10 cellular contexts compared by ENCODE assay signal in the genomic region with DNA sequence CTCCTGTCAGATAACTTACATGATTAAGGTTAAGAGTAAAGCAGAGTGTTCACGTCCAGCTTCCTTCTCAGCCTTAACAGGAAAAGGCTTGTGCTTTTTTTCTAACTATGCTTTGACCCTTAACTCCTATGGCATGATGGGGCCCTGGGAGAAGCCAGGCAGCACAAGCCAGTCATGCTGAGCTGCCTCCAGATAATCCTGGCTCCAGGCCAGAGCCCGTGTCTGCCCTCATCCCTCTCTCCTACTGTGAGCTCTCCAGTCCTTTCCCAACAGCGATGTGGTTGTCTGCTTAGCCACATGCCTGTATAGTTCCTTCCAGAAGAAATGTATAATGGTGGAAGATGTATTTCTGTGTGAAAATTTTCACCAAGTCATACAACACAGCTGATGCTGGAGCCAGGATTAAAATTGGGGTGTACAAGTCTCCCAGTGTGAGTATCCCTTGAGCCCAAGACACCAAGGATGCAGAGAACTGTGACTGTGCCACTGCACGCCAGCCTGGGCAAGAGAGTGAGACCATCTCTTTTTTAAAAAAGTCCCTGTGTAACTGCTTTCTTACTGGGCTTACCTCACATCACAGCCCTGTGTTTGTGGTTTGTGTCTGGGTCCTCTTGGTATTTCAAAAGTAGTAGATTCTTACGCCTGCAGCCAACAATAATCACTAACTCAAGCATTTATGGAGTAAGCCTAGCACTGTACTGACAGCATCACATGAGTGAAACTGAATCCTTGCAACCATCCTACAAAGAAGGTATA. TPM values are rescaled to one million over a fixed set of nuclear protein-coding genes. Genes with fewer than 3 reads are reported as not detected.
DNase-seq lines count a peak whose midpoint lies in the region; ATAC-seq and TF ChIP-seq lines count a peak whose summit lies in the region.
"Had no signal": no experiment of that assay in that cellular context is flagged by ENCODE, and none has a peak within 500 bp of the region (broad histone marks: within the 10 kb centered on the region; RNA-seq: fewer than 3 reads in every experiment).

No MANE protein-coding gene starts in this region.

- no peaks in the 10 kb centered on the region for H3K27me3 ChIP-seq in left ventricle myocardium inferior (ENCODE audit: low read depth)

- H3K27ac ChIP-seq in left ventricle myocardium inferior (replicated peaks) = peak overlapping the region; percentile 69

- H3K4me1 ChIP-seq in left ventricle myocardium inferior = peaks cover 50% of the 10 kb centered on the region

- H3K27me3 Mint-ChIP-seq in activated naive CD8-positive, alpha-beta T cell treated with anti-CD3 and anti-CD28 coated beads, Interleukin-2, amount 50 U/mL, for 24 hours = no peaks in the 10 kb centered on the region
- no peaks in the 10 kb centered on the region for H3K27me3 Mint-ChIP-seq in progenitor cell of endocrine pancreas

- no peaks in the 10 kb centered on the region for H3K9me3 ChIP-seq in left ventricle myocardium inferior (replicated peaks)

- no peak overlapping the region for H3K4me3 ChIP-seq in left ventricle myocardium inferior

- peak; percentile 53 for DNase-seq in NCI-H345 (lab: John Stamatoyannopoulos, UW)
- DNase-seq in NCI-H345 treated with DMSO at 0.1 percent for 48 hours (lab: John Stamatoyannopoulos, UW; ENCODE audit: unreplicated experiment) = no peak
- no peak for DNase-seq in activated naive CD8-positive, alpha-beta T cell treated with anti-CD3 and anti-CD28 coated beads, Interleukin-2, amount 50 U/mL, for 24 hours
- peak; percentile 76 for DNase-seq in left ventricle myocardium inferior
- DNase-seq in stimulated activated effector memory CD8-positive, alpha-beta T cell treated with anti-CD3 and anti-CD28 coated beads, Interleukin-12 subunit alpha, Interleukin-12 subunit beta, amount 100 ng/mL, for 72 hours (ENCODE audit: low spot score in 2 of 2) = no peak
- DNase-seq in Kasumi-1 (lab: John Stamatoyannopoulos, UW) = no peak
- DNase-seq in progenitor cell of endocrine pancreas (ENCODE audit: low spot score, unreplicated experiment) = no peak

- no peak overlapping the region for H3K4me3 Mint-ChIP-seq in activated naive CD8-positive, alpha-beta T cell treated with anti-CD3 and anti-CD28 coated beads, Interleukin-2, amount 50 U/mL, for 24 hours
- H3K4me3 Mint-ChIP-seq in stimulated activated effector memory CD8-positive, alpha-beta T cell treated with anti-CD3 and anti-CD28 coated beads, Interleukin-12 subunit alpha, Interleukin-12 subunit beta, amount 100 ng/mL, for 72 hours = no peak overlapping the region
- H3K4me3 Mint-ChIP-seq in progenitor cell of endocrine pancreas (ENCODE audit: low read depth) = no peak overlapping the region

- H3K9me3 Mint-ChIP-seq in activated naive CD8-positive, alpha-beta T cell treated with anti-CD3 and anti-CD28 coated beads, Interleukin-2, amount 50 U/mL, for 24 hours = no peaks in the 10 kb centered on the region
- no peaks in the 10 kb centered on the region for H3K9me3 Mint-ChIP-seq in stimulated activated effector memory CD8-positive, alpha-beta T cell treated with anti-CD3 and anti-CD28 coated beads, Interleukin-12 subunit alpha, Interleukin-12 subunit beta, amount 100 ng/mL, for 72 hours
- no peaks in the 10 kb centered on the region for H3K9me3 Mint-ChIP-seq in progenitor cell of endocrine pancreas (ENCODE audit: low read depth)
- H3K9me3 Mint-ChIP-seq: neural crest cell had no signal

- no peak for ATAC-seq in activated naive CD8-positive, alpha-beta T cell treated with anti-CD3 and anti-CD28 coated beads, Interleukin-2, amount 50 U/mL, for 24 hours
- ATAC-seq in stimulated activated effector memory CD8-positive, alpha-beta T cell treated with anti-CD3 and anti-CD28 coated beads, Interleukin-12 subunit alpha, Interleukin-12 subunit beta, amount 100 ng/mL, for 72 hours = no peak
- ATAC-seq in HG03442 (IDR thresholded peaks at IDR 0.05; ENCODE audit: unreplicated experiment) = no peak

- peak overlapping the region; percentile 49 for H3K27ac Mint-ChIP-seq in activated naive CD8-positive, alpha-beta T cell treated with anti-CD3 and anti-CD28 coated beads, Interleukin-2, amount 50 U/mL, for 24 hours
- H3K27ac Mint-ChIP-seq in stimulated activated effector memory CD8-positive, alpha-beta T cell treated with anti-CD3 and anti-CD28 coated beads, Interleukin-12 subunit alpha, Interleukin-12 subunit beta, amount 100 ng/mL, for 72 hours = peak overlapping the region; percentile 58
- no peak overlapping the region for H3K27ac Mint-ChIP-seq in progenitor cell of endocrine pancreas

- H3K36me3 Mint-ChIP-seq in activated naive CD8-positive, alpha-beta T cell treated with anti-CD3 and anti-CD28 coated beads, Interleukin-2, amount 50 U/mL, for 24 hours (ENCODE audit: low read depth) = peaks cover 64% of the 10 kb centered on the region
- H3K36me3 Mint-ChIP-seq in stimulated activated effector memory CD8-positive, alpha-beta T cell treated with anti-CD3 and anti-CD28 coated beads, Interleukin-12 subunit alpha, Interleukin-12 subunit beta, amount 100 ng/mL, for 72 hours = peaks cover 66% of the 10 kb centered on the region
- peaks cover 35% of the 10 kb centered on the region for H3K36me3 Mint-ChIP-seq in progenitor cell of endocrine pancreas (ENCODE audit: insufficient read depth)

- intact Hi-C loops in left ventricle myocardium inferior (cut with micrococcal nuclease) = no loop called here

- H3K36me3 ChIP-seq in left ventricle myocardium inferior = peaks cover 61% of the 10 kb centered on the region

- H3K4me1 Mint-ChIP-seq in activated naive CD8-positive, alpha-beta T cell treated with anti-CD3 and anti-CD28 coated beads, Interleukin-2, amount 50 U/mL, for 24 hours = peaks cover 16% of the 10 kb centered on the region
- no peaks in the 10 kb centered on the region for H3K4me1 Mint-ChIP-seq in stimulated activated effector memory CD8-positive, alpha-beta T cell treated with anti-CD3 and anti-CD28 coated beads, Interleukin-12 subunit alpha, Interleukin-12 subunit beta, amount 100 ng/mL, for 72 hours
- no peaks in the 10 kb centered on the region for H3K4me1 Mint-ChIP-seq in progenitor cell of endocrine pancreas (ENCODE audit: low read depth)
- H3K4me1 Mint-ChIP-seq: neural crest cell had no signal

- TF ChIP-seq CTCF in left ventricle myocardium inferior (IDR thresholded peaks at IDR 0.05; ENCODE audit: borderline replicate concordance) (no peak), progenitor cell of endocrine pancreas (IDR thresholded peaks at IDR 0.05; ENCODE audit: unreplicated experiment) (no peak)

RNA-seq across cellular contexts. Expression of a gene that starts 7.9 kb away (rescaled TPM):
- total RNA-seq in left ventricle myocardium inferior (12.4 TPM), progenitor cell of endocrine pancreas (85.3 and 89.3 TPM in 2 replicates)

RNA-seq across cellular contexts. Expression of a gene that starts 9.8 kb away (rescaled TPM):
- total RNA-seq in left ventricle myocardium inferior (57.0 TPM), progenitor cell of endocrine pancreas (132 and 149 TPM in 2 replicates)

RNA-seq across cellular contexts. Expression of a gene that starts 30.3 kb away (rescaled TPM):
- 1.2 TPM for total RNA-seq in left ventricle myocardium inferior
- not detected in 2 replicates for total RNA-seq in progenitor cell of endocrine pancreas
- total RNA-seq: neural crest cell had no signal

RNA-seq across cellular contexts. Expression of a gene that starts 52.3 kb away (rescaled TPM):
- total RNA-seq in left ventricle myocardium inferior = not detected
- total RNA-seq in progenitor cell of endocrine pancreas = not detected in 2 replicates
- total RNA-seq: neural crest cell, subcutaneous adipose tissue had no signal

Comparison
In these comparisons a context has a peak if more than half of its experiments do, and no peak if none do; other contexts are left out.
1. DNase-seq: peak in NCI-H345 (single experiment) and left ventricle myocardium inferior (single experiment); none in NCI-H345 treated with DMSO at 0.1 percent for 48 hours (single experiment), activated naive CD8-positive, alpha-beta T cell treated with anti-CD3 and anti-CD28 coated beads, Interleukin-2, amount 50 U/mL, for 24 hours (single experiment), stimulated activated effector memory CD8-positive, alpha-beta T cell treated with anti-CD3 and anti-CD28 coated beads, Interleukin-12 subunit alpha, Interleukin-12 subunit beta, amount 100 ng/mL, for 72 hours (0 of 2), Kasumi-1 (0 of 2) and progenitor cell of endocrine pancreas (single experiment).